ENCODE assay signal across 22 cellular contexts in the genomic region with DNA sequence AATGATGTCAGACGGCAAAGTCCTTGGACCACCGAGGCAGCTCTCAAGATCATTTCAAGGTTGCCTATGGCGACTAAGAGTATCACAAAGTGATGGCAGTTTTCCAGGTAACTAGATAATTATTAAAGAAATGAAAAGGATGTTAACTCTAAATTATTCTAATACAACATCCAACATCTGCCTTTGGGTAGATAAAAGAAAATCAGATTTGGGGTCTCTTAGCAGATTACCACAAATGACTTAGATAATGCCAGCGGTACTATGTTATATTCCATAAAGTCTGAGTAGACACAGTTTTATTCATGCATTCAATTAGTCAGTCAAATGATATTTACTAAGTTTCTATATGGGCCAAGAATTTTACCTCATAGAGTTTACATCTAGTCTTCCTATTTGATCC.
"Had no signal": no experiment of that assay in that cellular context is flagged by ENCODE, and none has a peak within 500 bp of the region (broad histone marks: within the 10 kb centered on the region; RNA-seq: fewer than 3 reads in every experiment).

No MANE protein-coding gene starts in this region.

- H3K36me3 ChIP-seq: esophagus squamous epithelium, lower lobe of right lung, neutrophil, pancreas, right lobe of liver, thoracic aorta, tibial nerve, vagina had no signal

- ATAC-seq: effector memory CD8-positive, alpha-beta T cell; left ventricle myocardium superior; lower lobe of right lung; natural killer cell treated with Interleukin-12 subunit alpha and Interleukin-12 subunit beta and Interleukin-15 and Interleukin-18, amount 100 ng/mL, for 72 hours; pancreas; right lobe of liver; stimulated activated naive B cell treated with anti-CD40 and anti-IgM and Interleukin-4, amounts not matched to agents 10 μg/mL and 1 μg/mL and 100 μg/mL, for 72 hours had no signal

- H3K4me1 ChIP-seq: esophagus squamous epithelium, lower lobe of right lung, pancreas, right lobe of liver, tibial nerve, vagina had no signal

- H3K27me3 ChIP-seq: esophagus squamous epithelium, neutrophil, pancreas, right lobe of liver, tibial nerve, vagina had no signal

- H3K4me1 Mint-ChIP-seq: naive B cell; stimulated activated naive B cell treated with anti-CD40 and anti-IgM and Interleukin-4, amounts not matched to agents 10 μg/mL and 1 μg/mL and 100 μg/mL, for 72 hours had no signal

- H3K36me3 Mint-ChIP-seq: naive B cell; natural killer cell treated with Interleukin-12 subunit alpha and Interleukin-12 subunit beta and Interleukin-15 and Interleukin-18, amount 100 ng/mL, for 72 hours; stimulated activated naive B cell treated with anti-CD40 and anti-IgM and Interleukin-4, amounts not matched to agents 10 μg/mL and 1 μg/mL and 100 μg/mL, for 72 hours had no signal

- H3K27ac Mint-ChIP-seq: effector memory CD8-positive, alpha-beta T cell; naive B cell; natural killer cell treated with Interleukin-12 subunit alpha and Interleukin-12 subunit beta and Interleukin-15 and Interleukin-18, amount 100 ng/mL, for 72 hours; progenitor cell of endocrine pancreas; stimulated activated naive B cell treated with anti-CD40 and anti-IgM and Interleukin-4, amounts not matched to agents 10 μg/mL and 1 μg/mL and 100 μg/mL, for 72 hours; stimulated activated naive CD8-positive, alpha-beta T cell treated with anti-CD3 and anti-CD28 coated beads, Interleukin-15, Interleukin-2, amounts not matched to agents 100 ng/mL and 50 ng/mL, for 24 hours had no signal

- H3K27ac ChIP-seq: esophagus squamous epithelium, lower lobe of right lung, neutrophil, pancreas, right lobe of liver, thoracic aorta, tibial nerve, vagina had no signal

- H3K27me3 Mint-ChIP-seq: effector memory CD8-positive, alpha-beta T cell; naive B cell; natural killer cell treated with Interleukin-12 subunit alpha and Interleukin-12 subunit beta and Interleukin-15 and Interleukin-18, amount 100 ng/mL, for 72 hours; progenitor cell of endocrine pancreas; stimulated activated naive B cell treated with anti-CD40 and anti-IgM and Interleukin-4, amounts not matched to agents 10 μg/mL and 1 μg/mL and 100 μg/mL, for 72 hours; stimulated activated naive CD8-positive, alpha-beta T cell treated with anti-CD3 and anti-CD28 coated beads, Interleukin-15, Interleukin-2, amounts not matched to agents 100 ng/mL and 50 ng/mL, for 24 hours had no signal

- H3K9me3 ChIP-seq: esophagus squamous epithelium, lower lobe of right lung, neutrophil, pancreas, right lobe of liver, thoracic aorta, tibial nerve, vagina had no signal

- H3K9me3 Mint-ChIP-seq: effector memory CD8-positive, alpha-beta T cell had no signal

- H3K4me3 Mint-ChIP-seq: effector memory CD8-positive, alpha-beta T cell; naive B cell; natural killer cell treated with Interleukin-12 subunit alpha and Interleukin-12 subunit beta and Interleukin-15 and Interleukin-18, amount 100 ng/mL, for 72 hours; stimulated activated naive B cell treated with anti-CD40 and anti-IgM and Interleukin-4, amounts not matched to agents 10 μg/mL and 1 μg/mL and 100 μg/mL, for 72 hours; stimulated activated naive CD8-positive, alpha-beta T cell treated with anti-CD3 and anti-CD28 coated beads, Interleukin-15, Interleukin-2, amounts not matched to agents 100 ng/mL and 50 ng/mL, for 24 hours had no signal

- DNase-seq: cortex of kidney; effector memory CD8-positive, alpha-beta T cell; erythroblast; esophagus squamous epithelium; foreskin melanocyte; hypothalamus; left ventricle myocardium superior; lower lobe of right lung; naive B cell; pancreas; right lobe of liver; small intestine; stimulated activated CD4-positive, alpha-beta T cell treated with anti-CD3 and anti-CD28 coated beads, Interleukin-15, amount 100 ng/mL, for 24 hours; stimulated activated CD4-positive, alpha-beta T cell treated with anti-CD3 and anti-CD28 coated beads, Interleukin-2, amount 100 ng/mL, for 48 hours; stimulated activated naive B cell treated with anti-CD40 and anti-IgM and Interleukin-4, amounts not matched to agents 10 μg/mL and 1 μg/mL and 100 μg/mL, for 72 hours had no signal

- H3K4me3 ChIP-seq: esophagus squamous epithelium, lower lobe of right lung, pancreas, right lobe of liver, thoracic aorta, tibial nerve, vagina had no signal
